ENCODE assay signal across 18 cellular contexts in genomic region chr15:68057089-68057488, GRCh38. TPM values are rescaled to one million over a fixed set of nuclear protein-coding genes. Genes with fewer than 3 reads are reported as not detected.
A peak's percentile ranks its signal among the peaks of the same experiment; 100 is the strongest.
DNase-seq lines count a peak whose midpoint lies in the region; ATAC-seq, FAIRE-seq and TF ChIP-seq lines count a peak whose summit lies in the region.
"Had no signal": no experiment of that assay in that cellular context is flagged by ENCODE, and none has a peak within 500 bp of the region (broad histone marks: within the 10 kb centered on the region; RNA-seq: fewer than 3 reads in every experiment).

No MANE protein-coding gene starts in this region.

- peaks cover 62% of the 10 kb centered on the region for H3K4me1 ChIP-seq in CD8-positive, alpha-beta memory T cell (ENCODE audit: insufficient read depth, low read length)
- H3K4me1 ChIP-seq in Loucy (ENCODE audit: insufficient read depth, low read length, poor library complexity, severe bottlenecking) = peaks cover 53% of the 10 kb centered on the region

- H3K79me2 ChIP-seq in Loucy (ENCODE audit: insufficient read depth, low read length) (peaks cover 77% of the 10 kb centered on the region), neural cell (replicated peaks; ENCODE audit: insufficient read depth, low read length) (peaks cover 64% of the 10 kb centered on the region)

- H3K27me3 ChIP-seq in CD8-positive, alpha-beta memory T cell (ENCODE audit: insufficient read depth, low read length, poor library complexity, severe bottlenecking) = no peaks in the 10 kb centered on the region
- H3K27me3 ChIP-seq in Loucy (ENCODE audit: insufficient read depth, low read length, poor library complexity, severe bottlenecking) (no peaks in the 10 kb centered on the region), neural cell (ENCODE audit: insufficient read depth, low read depth, low read length) (no peaks in the 10 kb centered on the region)

- no peak for TF ChIP-seq EP300 in neural cell (conservative IDR thresholded peaks at IDR 0.05; ENCODE audit: poor library complexity, severe bottlenecking)

- peak overlapping the region in 4 of 7 donors; percentile 90 to 98 (median 92) for H3K4me3 Mint-ChIP-seq in CD8-positive, alpha-beta memory T cell
- H3K4me3 Mint-ChIP-seq in chondrocyte (ENCODE audit: unreplicated experiment) = peak overlapping the region; percentile 87
- H3K4me3 Mint-ChIP-seq: activated CD4-positive, alpha-beta memory T cell treated with anti-CD3 and anti-CD28 coated beads for 36 hours had no signal

- ATAC-seq in HG03097 (IDR thresholded peaks at IDR 0.05; ENCODE audit: low FRiP score, unreplicated experiment) = no peak
- ATAC-seq: stimulated activated naive CD8-positive, alpha-beta T cell treated with anti-CD3 and anti-CD28 coated beads, Interleukin-15, amount 100 ng/mL, for 72 hours had no signal

- H2AFZ ChIP-seq in Loucy (ENCODE audit: low read length) = no peak overlapping the region
- H2AFZ ChIP-seq in neural cell (ENCODE audit: low read depth, low read length) = no peak overlapping the region

- H3K4me2 ChIP-seq in Loucy (ENCODE audit: low read depth, low read length, poor library complexity, severe bottlenecking) (peak overlapping the region; percentile 84), neural cell (ENCODE audit: low read length) (peak overlapping the region; percentile 51)

- CTCF ChIA-PET in CD8-positive, alpha-beta memory T cell (lab: Charles Lee) = no interaction called here

- H3K4me3 ChIP-seq in CD8-positive, alpha-beta memory T cell (ENCODE audit: low read length) = no peak overlapping the region
- peak overlapping the region; percentile 84 for H3K4me3 ChIP-seq in Loucy (ENCODE audit: low read length, poor library complexity, severe bottlenecking)
- peak overlapping the region; percentile 82 for H3K4me3 ChIP-seq in neural cell (ENCODE audit: low read length)
- H3K4me3 ChIP-seq: lung had no signal

- peaks cover 72% of the 10 kb centered on the region for H4K20me1 ChIP-seq in Loucy (ENCODE audit: insufficient read depth, low read length, poor library complexity, severe bottlenecking)
- no peaks in the 10 kb centered on the region for H4K20me1 ChIP-seq in neural cell (ENCODE audit: insufficient read depth)

- FAIRE-seq in GM19239 (lab: Jason Lieb, UNC) = no peak

- no peaks in the 10 kb centered on the region for H3K36me3 ChIP-seq in CD8-positive, alpha-beta memory T cell (ENCODE audit: insufficient read depth, low read length)
- H3K36me3 ChIP-seq in Loucy (ENCODE audit: insufficient read depth, low read length) = no peaks in the 10 kb centered on the region
- no peaks in the 10 kb centered on the region for H3K36me3 ChIP-seq in neural cell (ENCODE audit: insufficient read depth, low read length)

- no peaks in the 10 kb centered on the region for H3K9me3 Mint-ChIP-seq in CD8-positive, alpha-beta memory T cell
- H3K9me3 Mint-ChIP-seq in chondrocyte (ENCODE audit: low read depth) = no peaks in the 10 kb centered on the region
- H3K9me3 Mint-ChIP-seq: activated CD4-positive, alpha-beta memory T cell treated with anti-CD3 and anti-CD28 coated beads for 36 hours; stimulated activated naive CD8-positive, alpha-beta T cell treated with anti-CD3 and anti-CD28 coated beads, Interleukin-15, amount 100 ng/mL, for 72 hours had no signal

- no peaks in the 10 kb centered on the region for H3F3A ChIP-seq in Loucy (ENCODE audit: low read depth)
- H3F3A ChIP-seq in neural cell (ENCODE audit: insufficient read depth, low read length, poor library complexity, severe bottlenecking) = no peaks in the 10 kb centered on the region

- peak overlapping the region in 1 of 8 donors; percentile 87 for H3K27ac Mint-ChIP-seq in CD8-positive, alpha-beta memory T cell
- H3K27ac Mint-ChIP-seq in chondrocyte (ENCODE audit: unreplicated experiment) = peak overlapping the region; percentile 96
- H3K27ac Mint-ChIP-seq: activated CD4-positive, alpha-beta memory T cell treated with anti-CD3 and anti-CD28 coated beads for 36 hours; stimulated activated naive CD8-positive, alpha-beta T cell treated with anti-CD3 and anti-CD28 coated beads, Interleukin-15, amount 100 ng/mL, for 72 hours had no signal

- H3K36me3 Mint-ChIP-seq in CD8-positive, alpha-beta memory T cell = peaks cover 0 to 23% (median 0%) of the 10 kb centered on the region in 3 donors
- H3K36me3 Mint-ChIP-seq in chondrocyte (ENCODE audit: low read depth) = no peaks in the 10 kb centered on the region

- TF ChIP-seq CTCF in Loucy (conservative IDR thresholded peaks at IDR 0.05; ENCODE audit: low read length) = no peak
- no peak for TF ChIP-seq CTCF in chondrocyte (IDR thresholded peaks at IDR 0.05)
- no peak for TF ChIP-seq CTCF in neural cell (IDR thresholded peaks at IDR 0.05; ENCODE audit: poor library complexity, severe bottlenecking)

- TF ChIP-seq RAD21 in neural cell (conservative IDR thresholded peaks at IDR 0.05) = no peak

- no peaks in the 10 kb centered on the region for H3K9me3 ChIP-seq in CD8-positive, alpha-beta memory T cell (ENCODE audit: low read length)
- H3K9me3 ChIP-seq in Loucy (ENCODE audit: insufficient read depth, low read depth, low read length) (no peaks in the 10 kb centered on the region), neural cell (ENCODE audit: low read length) (no peaks in the 10 kb centered on the region)

- H3K27me3 Mint-ChIP-seq in CD8-positive, alpha-beta memory T cell = no peaks in the 10 kb centered on the region
- no peaks in the 10 kb centered on the region for H3K27me3 Mint-ChIP-seq in chondrocyte (ENCODE audit: low read depth)

- H3K27ac ChIP-seq in CD8-positive, alpha-beta memory T cell (ENCODE audit: low read depth, low read length) = no peak overlapping the region
- H3K27ac ChIP-seq in neural cell (ENCODE audit: low read length) = no peak overlapping the region
- H3K27ac ChIP-seq: epithelial cell of prostate had no signal

- no peaks in the 10 kb centered on the region for H3K9me2 ChIP-seq in Loucy (replicated peaks; ENCODE audit: low read depth, low read length)
- H3K9me2 ChIP-seq in neural cell (ENCODE audit: insufficient read depth, low read length) = no peaks in the 10 kb centered on the region

- DNase-seq in CD8-positive, alpha-beta memory T cell = no peak
- DNase-seq in chondrocyte (ENCODE audit: low spot score) (no peak), globus pallidus (ENCODE audit: low spot score) (no peak), GM19239 (ENCODE audit: insufficient read length, low spot score) (no peak), activated gamma-delta T cell treated with Interleukin-2 at 50 U/mL for 16 hours (no peak)
- DNase-seq: activated CD4-positive, alpha-beta memory T cell treated with anti-CD3 and anti-CD28 coated beads for 36 hours; C1 segment of cervical spinal cord; caudate nucleus; GDM1; hippocampal formation; NCI-H1417; stimulated activated CD4-positive, alpha-beta T cell treated with anti-CD3 and anti-CD28 coated beads, Interleukin-4, amount 100 ng/mL, for 24 hours; stimulated activated naive CD8-positive, alpha-beta T cell treated with anti-CD3 and anti-CD28 coated beads, Interleukin-15, amount 100 ng/mL, for 72 hours had no signal

- H3K4me1 Mint-ChIP-seq in CD8-positive, alpha-beta memory T cell = peaks cover 60 to 76% (median 72%) of the 10 kb centered on the region in 3 donors
- peaks cover 46% of the 10 kb centered on the region for H3K4me1 Mint-ChIP-seq in chondrocyte (ENCODE audit: low read depth)

- H3K9ac ChIP-seq in Loucy (ENCODE audit: low read depth, low read length, poor library complexity, severe bottlenecking) (peak overlapping the region; percentile 74), neural cell (ENCODE audit: low read length) (no peak overlapping the region)

- POLR2A ChIA-PET in CD8-positive, alpha-beta memory T cell (lab: Charles Lee) = no interaction called here

TF ChIP-seq in neural cell, 6 proteins besides CTCF, POLR2A, EP300 and RAD21:
- TF ChIP-seq MXI1 (conservative IDR thresholded peaks at IDR 0.05; ENCODE audit: poor library complexity, severe bottlenecking) (no peak), SMC3 (conservative IDR thresholded peaks at IDR 0.05; ENCODE audit: poor library complexity) (no peak), REST (IDR thresholded peaks at IDR 0.05; ENCODE audit: borderline replicate concordance) (no peak), POLR2AphosphoS5 (IDR thresholded peaks at IDR 0.05) (no peak), TAF1 (IDR thresholded peaks at IDR 0.05; ENCODE audit: low read depth) (no peak), EZH2 (IDR thresholded peaks at IDR 0.05; ENCODE audit: borderline replicate concordance, insufficient read depth, low read length, poor library complexity, severe bottlenecking) (no peak)
TF ChIP-seq in neural cell: peak in this region for 0.

RNA-seq across cellular contexts. Expression of gene PIAS1, which starts 3.0 kb away (rescaled TPM):
- 10 to 100 TPM; 25.5 to 30.2 TPM for total RNA-seq in CD8-positive, alpha-beta memory T cell
- polyA plus RNA-seq in CD8-positive, alpha-beta memory T cell = 127 TPM
- 30.8 to 39.1 TPM (median 32.6 TPM) in 3 replicates for total RNA-seq in chondrocyte
- polyA plus RNA-seq in neural cell = 13.3 and 14.3 TPM in 2 replicates
- 56.7 and 71.9 TPM in 2 replicates for polyA minus RNA-seq in neural cell
